In the genomic region with DNA sequence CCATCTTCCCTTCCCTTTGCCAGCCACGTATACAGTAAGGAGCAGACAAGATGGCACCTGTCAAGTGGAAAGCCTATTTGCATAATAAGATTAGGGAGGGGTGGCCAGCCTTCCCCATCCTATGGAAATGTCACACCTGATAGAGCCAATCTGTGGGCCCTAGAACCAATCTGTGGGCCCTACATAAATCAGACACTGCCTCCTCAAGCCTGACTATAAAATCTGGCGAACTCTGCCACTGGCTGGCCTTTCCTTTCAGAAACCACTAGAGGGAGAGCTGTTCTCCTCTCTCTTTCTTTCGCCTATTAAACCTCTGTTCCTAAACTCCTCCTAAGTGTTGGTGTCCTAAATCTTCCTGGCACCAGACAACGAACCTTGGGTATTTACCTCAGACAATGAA, we compare ENCODE assay signal across 9 cellular contexts.
DNase-seq lines count a peak whose midpoint lies in the region; ATAC-seq, FAIRE-seq and TF ChIP-seq lines count a peak whose summit lies in the region.
"Had no signal": no experiment of that assay in that cellular context is flagged by ENCODE, and none has a peak within 500 bp of the region (broad histone marks: within the 10 kb centered on the region; RNA-seq: fewer than 3 reads in every experiment).

No MANE protein-coding gene starts in this region.

- H3K27ac ChIP-seq in 22Rv1 = no peak overlapping the region
- H3K27ac ChIP-seq in uterus = no peak overlapping the region
- H3K27ac ChIP-seq: prostate gland had no signal

- TF ChIP-seq CTCF in 22Rv1 (IDR thresholded peaks at IDR 0.05) (peak; percentile 67), uterus (IDR thresholded peaks at IDR 0.05) (no peak)

- H3K27me3 ChIP-seq in uterus = no peaks in the 10 kb centered on the region

- no peak overlapping the region for H3K4me3 ChIP-seq in uterus
- H3K4me3 ChIP-seq: prostate gland had no signal

- H3K4me1 ChIP-seq in uterus = no peaks in the 10 kb centered on the region
- H3K4me1 ChIP-seq: prostate gland had no signal

- intact Hi-C loops in uterus (cut with DNase I; ENCODE audit: low total_unique reads) = no loop called here

- no peak for FAIRE-seq in HTR-8/SVneo (lab: Jason Lieb, UNC)

- no peaks in the 10 kb centered on the region for H3K36me3 ChIP-seq in uterus
- H3K36me3 ChIP-seq: prostate gland had no signal

- DNase-seq in OCI-M1 (lab: John Stamatoyannopoulos, UW) = peak; percentile 61
- DNase-seq in glomerular visceral epithelial cell (ENCODE audit: extremely low spot score) = peak; percentile 6
- DNase-seq in uterus = no peak
- no peak for DNase-seq in HTR-8/SVneo (ENCODE audit: insufficient read length, low spot score)
- no peak for DNase-seq in activated effector memory CD4-positive, alpha-beta T cell treated with anti-CD3 and anti-CD28 coated beads, Interleukin-2, amount 50 U/mL, for 16 hours

- H3K9me3 ChIP-seq in uterus = no peaks in the 10 kb centered on the region
- H3K9me3 ChIP-seq: prostate gland had no signal

- TF ChIP-seq POLR2A in uterus (IDR thresholded peaks at IDR 0.05) = no peak

- peak; percentile 52 for ATAC-seq in GM21786 (IDR thresholded peaks at IDR 0.05; ENCODE audit: unreplicated experiment)
- ATAC-seq in GM19324 (IDR thresholded peaks at IDR 0.05; ENCODE audit: low FRiP score, unreplicated experiment) = no peak

Comparison
In these comparisons a context has a peak if more than half of its experiments do, and no peak if none do; other contexts are left out.
1. DNase-seq: peak in OCI-M1 (single experiment) and glomerular visceral epithelial cell (single experiment); none in uterus (0 of 2), HTR-8/SVneo (single experiment) and activated effector memory CD4-positive, alpha-beta T cell treated with anti-CD3 and anti-CD28 coated beads, Interleukin-2, amount 50 U/mL, for 16 hours (single experiment).